ENCODE assay signal across 15 cellular contexts in the genomic region with DNA sequence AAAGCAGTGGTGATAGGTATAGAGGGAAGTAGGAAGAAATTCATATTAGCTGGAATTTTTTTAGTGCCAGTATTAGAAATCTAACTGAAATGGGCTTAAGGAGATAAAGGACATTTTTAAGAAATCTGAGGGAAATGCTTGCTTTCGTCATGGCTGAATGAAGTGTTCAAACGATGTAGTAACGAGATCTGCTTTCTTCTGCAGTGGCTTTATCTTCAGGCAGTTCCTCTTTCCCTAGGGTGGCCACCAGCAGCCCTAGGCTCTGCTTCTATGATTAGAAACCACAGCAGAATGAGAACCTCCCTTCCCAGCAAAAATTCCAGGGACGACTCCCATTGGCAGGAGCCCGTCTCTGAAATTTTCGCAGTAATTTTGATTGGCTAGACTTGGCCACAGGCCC.
"Had no signal": no experiment of that assay in that cellular context is flagged by ENCODE, and none has a peak within 500 bp of the region (broad histone marks: within the 10 kb centered on the region; RNA-seq: fewer than 3 reads in every experiment).

No MANE protein-coding gene starts in this region.

- H3K27me3 ChIP-seq: ascending aorta, dorsolateral prefrontal cortex, gastrocnemius medialis, pancreas had no signal

- ATAC-seq: activated naive CD8-positive, alpha-beta T cell treated with anti-CD3 and anti-CD28 coated beads, Interleukin-2, amount 50 U/mL, for 24 hours; gastrocnemius medialis; pancreas; stimulated activated naive CD8-positive, alpha-beta T cell treated with anti-CD3 and anti-CD28 coated beads, Interleukin-15, amount 100 ng/mL, for 72 hours had no signal

- H3K9me3 ChIP-seq: ascending aorta, gastrocnemius medialis, left ventricle myocardium inferior, pancreas, thoracic aorta had no signal

- H3K4me1 ChIP-seq: ascending aorta, gastrocnemius medialis, left ventricle myocardium inferior, pancreas had no signal

- H3K36me3 ChIP-seq: ascending aorta, gastrocnemius medialis, left ventricle myocardium inferior, pancreas, thoracic aorta, WERI-Rb-1 had no signal

- DNase-seq: activated CD4-positive, alpha-beta T cell treated with anti-CD3 and anti-CD28 coated beads for 4 hours; activated naive CD4-positive, alpha-beta T cell treated with Interleukin-2 at 50 U/mL for 16 hours; activated naive CD8-positive, alpha-beta T cell treated with anti-CD3 and anti-CD28 coated beads, Interleukin-2, amount 50 U/mL, for 24 hours; dorsolateral prefrontal cortex; gastrocnemius medialis; kidney; left ventricle myocardium inferior; mesendoderm; pancreas; stimulated activated CD4-positive, alpha-beta T cell treated with anti-CD3 and anti-CD28 coated beads, Interleukin-15, amount 100 ng/mL, for 24 hours; stimulated activated CD4-positive, alpha-beta T cell treated with anti-CD3 and anti-CD28 coated beads, Interleukin-4, amount 100 ng/mL, for 24 hours; stimulated activated naive CD8-positive, alpha-beta T cell treated with anti-CD3 and anti-CD28 coated beads, Interleukin-15, amount 100 ng/mL, for 72 hours; WERI-Rb-1 had no signal

- H3K27ac ChIP-seq: ascending aorta, dorsolateral prefrontal cortex, gastrocnemius medialis, left ventricle myocardium inferior, pancreas, thoracic aorta, WERI-Rb-1 had no signal

- H3K4me3 ChIP-seq: ascending aorta, dorsolateral prefrontal cortex, gastrocnemius medialis, left ventricle myocardium inferior, pancreas, thoracic aorta had no signal
